ENCODE assay signal across 23 cellular contexts in the genomic region with DNA sequence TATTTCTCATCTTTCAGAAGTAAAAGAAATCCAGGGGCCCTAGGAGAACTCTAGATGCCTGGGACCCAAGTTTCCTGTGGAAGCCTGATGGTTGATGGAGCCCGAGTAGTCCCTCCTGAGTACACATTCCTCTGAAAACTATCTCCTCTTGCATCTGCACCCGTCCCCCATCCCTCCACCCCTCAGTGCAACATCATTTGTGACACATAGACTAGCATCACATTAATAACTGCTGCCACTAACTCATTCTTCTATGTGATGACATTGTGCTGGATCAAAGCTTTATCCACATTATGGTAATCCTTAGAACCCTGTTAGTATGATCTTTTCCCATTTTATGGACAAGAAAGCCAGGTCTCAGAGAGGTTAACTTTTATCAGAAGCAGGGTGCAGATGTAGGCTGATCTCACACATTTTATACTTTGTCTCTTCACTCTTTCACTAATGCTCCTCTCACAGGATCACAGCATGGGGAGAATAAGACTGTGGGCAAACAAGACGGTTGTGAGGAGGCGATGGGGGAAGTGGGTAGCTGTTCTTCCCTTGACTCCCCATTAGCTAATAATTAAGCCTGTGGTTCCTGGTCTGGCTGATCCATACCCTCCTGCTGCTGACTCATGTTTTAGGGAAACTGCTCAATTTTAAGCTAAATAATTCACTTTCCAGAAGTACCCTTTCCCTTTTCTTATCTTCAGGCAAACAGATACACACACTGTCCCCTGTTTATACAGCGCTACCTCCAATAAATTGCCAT. TPM values are rescaled to one million over a fixed set of nuclear protein-coding genes. Genes with fewer than 3 reads are reported as not detected.
DNase-seq lines count a peak whose midpoint lies in the region; ATAC-seq and TF ChIP-seq lines count a peak whose summit lies in the region.
"Had no signal": no experiment of that assay in that cellular context is flagged by ENCODE, and none has a peak within 500 bp of the region (broad histone marks: within the 10 kb centered on the region; RNA-seq: fewer than 3 reads in every experiment).

No MANE protein-coding gene starts in this region.

- DNase-seq in activated naive CD4-positive, alpha-beta T cell treated with anti-CD3 and anti-CD28 coated beads, Interleukin-2, amount 50 U/mL, for 16 hours, result no peak
- DNase-seq in activated T-helper 1 cell treated with anti-CD3 and anti-CD28 coated beads, Interleukin-12 subunit alpha, Interleukin-12 subunit beta, Interleukin-2, Interleukin-4 antibody, amounts not matched to agents 30 ng/mL and 10 ng/mL and 1 ng/mL, durations not matched to agents 14 hours and 24 hours and 36 hours (ENCODE audit: low spot score), result no peak
- DNase-seq in kidney glomerular epithelial cell (lab: John Stamatoyannopoulos, UW), result peak; percentile 94
- no peak for DNase-seq in upper lobe of right lung
- no peak for DNase-seq in NCI-H1694 treated with DMSO at 0.1 percent for 48 hours (lab: John Stamatoyannopoulos, UW)
- no peak for DNase-seq in amniotic stem cell (lab: John Stamatoyannopoulos, UW)
- DNase-seq: activated CD4-positive, alpha-beta T cell treated with anti-CD3 and anti-CD28 coated beads, Interleukin-2, amount 10 ng/mL, durations not matched to agents 7 days and 5 days; CD4-positive, alpha-beta memory T cell; DND-41; HCEC 1CT; hippocampal formation; NCI-H187 treated with DMSO at 0.1 percent for 48 hours; NCI-H446 treated with DMSO at 0.1 percent for 48 hours; Right ventricle myocardium superior; small intestine; stimulated activated CD4-positive, alpha-beta T cell treated with anti-CD3 and anti-CD28 coated beads, Interleukin-4, amount 100 ng/mL, for 24 hours; substantia nigra; uterus had no signal

- H3K27me3 ChIP-seq in upper lobe of right lung, result no peaks in the 10 kb centered on the region
- H3K27me3 ChIP-seq: uterus had no signal

- peaks cover 49% of the 10 kb centered on the region for H3K36me3 ChIP-seq in upper lobe of right lung
- H3K36me3 ChIP-seq: prostate gland, uterus had no signal

- H3K27ac Mint-ChIP-seq in activated naive CD4-positive, alpha-beta T cell treated with anti-CD3 and anti-CD28 coated beads, Interleukin-2, amount 50 U/mL, for 24 hours, result peak overlapping the region; percentile 86
- peak overlapping the region; percentile 0 for H3K27ac Mint-ChIP-seq in activated T-helper 1 cell treated with anti-CD3 and anti-CD28 coated beads, Interleukin-12 subunit alpha, Interleukin-12 subunit beta, Interleukin-2, Interleukin-4 antibody, amounts not matched to agents 30 ng/mL and 10 ng/mL and 1 ng/mL, durations not matched to agents 14 hours and 24 hours and 36 hours
- H3K27ac Mint-ChIP-seq: activated CD4-positive, alpha-beta T cell treated with anti-CD3 and anti-CD28 coated beads, Interleukin-2, amount 10 ng/mL, durations not matched to agents 7 days and 5 days; nephron had no signal

- peaks cover 22% of the 10 kb centered on the region for H3K4me1 ChIP-seq in upper lobe of right lung
- H3K4me1 ChIP-seq: prostate gland, uterus had no signal

- H3K4me3 Mint-ChIP-seq in activated naive CD4-positive, alpha-beta T cell treated with anti-CD3 and anti-CD28 coated beads, Interleukin-2, amount 50 U/mL, for 24 hours, result no peak overlapping the region
- H3K4me3 Mint-ChIP-seq in activated T-helper 1 cell treated with anti-CD3 and anti-CD28 coated beads, Interleukin-12 subunit alpha, Interleukin-12 subunit beta, Interleukin-2, Interleukin-4 antibody, amounts not matched to agents 30 ng/mL and 10 ng/mL and 1 ng/mL, durations not matched to agents 14 hours and 24 hours and 36 hours, result no peak overlapping the region
- H3K4me3 Mint-ChIP-seq: activated CD4-positive, alpha-beta T cell treated with anti-CD3 and anti-CD28 coated beads, Interleukin-2, amount 10 ng/mL, durations not matched to agents 7 days and 5 days; CD4-positive, alpha-beta memory T cell; nephron had no signal

- H3K27ac ChIP-seq in upper lobe of right lung, result no peak overlapping the region
- H3K27ac ChIP-seq: prostate gland, uterus had no signal

- intact Hi-C loops in activated T-helper 1 cell treated with anti-CD3 and anti-CD28 coated beads, Interleukin-12 subunit alpha, Interleukin-12 subunit beta, Interleukin-2, Interleukin-4 antibody, amounts not matched to agents 30 ng/mL and 10 ng/mL and 1 ng/mL, durations not matched to agents 14 hours and 24 hours and 36 hours (cut with micrococcal nuclease), result loop anchor here (5.0 kb wide), 1 partner anchor 366 kb away; the partner anchor contains the start of gene RNF44
- intact Hi-C loops in upper lobe of right lung (cut with DNase I), result no loop called here

- peaks cover 31% of the 10 kb centered on the region for H3K36me3 Mint-ChIP-seq in activated naive CD4-positive, alpha-beta T cell treated with anti-CD3 and anti-CD28 coated beads, Interleukin-2, amount 50 U/mL, for 24 hours
- peaks cover 49% of the 10 kb centered on the region for H3K36me3 Mint-ChIP-seq in activated T-helper 1 cell treated with anti-CD3 and anti-CD28 coated beads, Interleukin-12 subunit alpha, Interleukin-12 subunit beta, Interleukin-2, Interleukin-4 antibody, amounts not matched to agents 30 ng/mL and 10 ng/mL and 1 ng/mL, durations not matched to agents 14 hours and 24 hours and 36 hours (ENCODE audit: low read depth)

- H3K4me3 ChIP-seq in upper lobe of right lung, result no peak overlapping the region
- H3K4me3 ChIP-seq: prostate gland, uterus had no signal

- H3K27me3 Mint-ChIP-seq in activated naive CD4-positive, alpha-beta T cell treated with anti-CD3 and anti-CD28 coated beads, Interleukin-2, amount 50 U/mL, for 24 hours, result no peaks in the 10 kb centered on the region
- H3K27me3 Mint-ChIP-seq in activated T-helper 1 cell treated with anti-CD3 and anti-CD28 coated beads, Interleukin-12 subunit alpha, Interleukin-12 subunit beta, Interleukin-2, Interleukin-4 antibody, amounts not matched to agents 30 ng/mL and 10 ng/mL and 1 ng/mL, durations not matched to agents 14 hours and 24 hours and 36 hours (ENCODE audit: insufficient read depth), result no peaks in the 10 kb centered on the region
- H3K27me3 Mint-ChIP-seq: activated CD4-positive, alpha-beta T cell treated with anti-CD3 and anti-CD28 coated beads, Interleukin-2, amount 10 ng/mL, durations not matched to agents 7 days and 5 days; CD4-positive, alpha-beta memory T cell had no signal

- H3K9me3 ChIP-seq in upper lobe of right lung, result no peaks in the 10 kb centered on the region
- H3K9me3 ChIP-seq: prostate gland, uterus had no signal

- ATAC-seq in upper lobe of right lung, result peak; percentile 65
- ATAC-seq in HG03469 (IDR thresholded peaks at IDR 0.05; ENCODE audit: unreplicated experiment), result no peak

- H3K9me3 Mint-ChIP-seq in activated naive CD4-positive, alpha-beta T cell treated with anti-CD3 and anti-CD28 coated beads, Interleukin-2, amount 50 U/mL, for 24 hours, result no peaks in the 10 kb centered on the region
- H3K9me3 Mint-ChIP-seq in activated T-helper 1 cell treated with anti-CD3 and anti-CD28 coated beads, Interleukin-12 subunit alpha, Interleukin-12 subunit beta, Interleukin-2, Interleukin-4 antibody, amounts not matched to agents 30 ng/mL and 10 ng/mL and 1 ng/mL, durations not matched to agents 14 hours and 24 hours and 36 hours, result no peaks in the 10 kb centered on the region
- H3K9me3 Mint-ChIP-seq: activated CD4-positive, alpha-beta T cell treated with anti-CD3 and anti-CD28 coated beads, Interleukin-2, amount 10 ng/mL, durations not matched to agents 7 days and 5 days; CD4-positive, alpha-beta memory T cell; nephron had no signal

- H3K4me1 Mint-ChIP-seq in activated naive CD4-positive, alpha-beta T cell treated with anti-CD3 and anti-CD28 coated beads, Interleukin-2, amount 50 U/mL, for 24 hours, result peaks cover 36% of the 10 kb centered on the region
- H3K4me1 Mint-ChIP-seq in activated T-helper 1 cell treated with anti-CD3 and anti-CD28 coated beads, Interleukin-12 subunit alpha, Interleukin-12 subunit beta, Interleukin-2, Interleukin-4 antibody, amounts not matched to agents 30 ng/mL and 10 ng/mL and 1 ng/mL, durations not matched to agents 14 hours and 24 hours and 36 hours (ENCODE audit: low read depth), result peaks cover 28% of the 10 kb centered on the region

- TF ChIP-seq CTCF in upper lobe of right lung (IDR thresholded peaks at IDR 0.05), result no peak

RNA-seq across cellular contexts. Expression of gene HK3, which starts 3.9 kb away (rescaled TPM):
- 0.44 and 0.51 TPM in 2 replicates for total RNA-seq in activated T-helper 1 cell treated with anti-CD3 and anti-CD28 coated beads, Interleukin-12 subunit alpha, Interleukin-12 subunit beta, Interleukin-2, Interleukin-4 antibody, amounts not matched to agents 30 ng/mL and 10 ng/mL and 1 ng/mL, durations not matched to agents 14 hours and 24 hours and 36 hours
- 50.5 TPM for total RNA-seq in upper lobe of right lung
- total RNA-seq: endothelial cell of umbilical vein had no signal

Comparison
In these comparisons a context has a peak if more than half of its experiments do, and no peak if none do; other contexts are left out.
1. RNA of gene HK3, which starts 3.9 kb away (total RNA-seq): 50.5 TPM in upper lobe of right lung (single experiment); 0.44 to 0.51 TPM in activated T-helper 1 cell treated with anti-CD3 and anti-CD28 coated beads, Interleukin-12 subunit alpha, Interleukin-12 subunit beta, Interleukin-2, Interleukin-4 antibody, amounts not matched to agents 30 ng/mL and 10 ng/mL and 1 ng/mL, durations not matched to agents 14 hours and 24 hours and 36 hours; every median in the first group is over 10 times any median in the second.